18 cellular contexts compared by ENCODE assay signal in genomic region chr17:32187276-32187675, GRCh38. TPM values are rescaled to one million over a fixed set of nuclear protein-coding genes. Genes with fewer than 3 reads are reported as not detected.
DNase-seq lines count a peak whose midpoint lies in the region; ATAC-seq and TF ChIP-seq lines count a peak whose summit lies in the region.
"Had no signal": no experiment of that assay in that cellular context is flagged by ENCODE, and none has a peak within 500 bp of the region (broad histone marks: within the 10 kb centered on the region; RNA-seq: fewer than 3 reads in every experiment).

No MANE protein-coding gene starts in this region.

- no peak for TF ChIP-seq RAD21 in IMR-90 (IDR thresholded peaks at IDR 0.05; ENCODE audit: low read length)

- no peak overlapping the region for H4K8ac ChIP-seq in IMR-90 (ENCODE audit: low read depth in 2 of 2, low read length in 2 of 2)

- intact Hi-C loops in IMR-90 (cut with micrococcal nuclease) = no loop called here

- TF ChIP-seq CTCF in IMR-90 (conservative IDR thresholded peaks at IDR 0.05; ENCODE audit: low read depth, low read length) (no peak), choroid plexus epithelial cell (conservative IDR thresholded peaks at IDR 0.05; ENCODE audit: low read depth, low read length) (no peak)

- POLR2A ChIA-PET in IMR-90 (lab: Charles Lee; ENCODE audit: unreplicated experiment) = no interaction called here

- no peak overlapping the region for H3K18ac ChIP-seq in IMR-90 (ENCODE audit: low read depth, low read length)

- H3K4me3 ChIP-seq in IMR-90 (ENCODE audit: insufficient read depth, low read depth, low read length) = no peak overlapping the region
- no peak overlapping the region for H3K4me3 ChIP-seq in choroid plexus epithelial cell (ENCODE audit: low read depth, low read length)
- H3K4me3 ChIP-seq: GM12878 had no signal

- H3K27ac ChIP-seq in IMR-90 (ENCODE audit: insufficient read depth, low read length) = no peak overlapping the region
- H3K27ac ChIP-seq: 22Rv1, KMS-11 had no signal

- no peak for TF ChIP-seq POLR2A in IMR-90 (IDR thresholded peaks at IDR 0.05; ENCODE audit: low read depth, low read length)

- H4K20me1 ChIP-seq in IMR-90 (ENCODE audit: insufficient read depth, low read length) = no peaks in the 10 kb centered on the region

- no peaks in the 10 kb centered on the region for H3K27me3 ChIP-seq in IMR-90 (ENCODE audit: control insufficient read depth, insufficient read depth, low read length)
- H3K27me3 ChIP-seq: BE2C had no signal

- H2BK5ac ChIP-seq in IMR-90 (ENCODE audit: low read depth, low read length, poor library complexity, severe bottlenecking) = peak overlapping the region; percentile 50

- H4K91ac ChIP-seq in IMR-90 (ENCODE audit: insufficient read depth, low read depth, low read length) = no peak overlapping the region; the same call in 1 of the 2 replicates

- in situ Hi-C loops in IMR-90 (cut with MboI; ENCODE audit: low sequenced_read_pairs) = no loop called here

- peak; percentile 45 for DNase-seq in A172 (ENCODE audit: low spot score)
- peak; percentile 62 for DNase-seq in ELR (ENCODE audit: low read depth)
- DNase-seq in IMR-90 = peak; percentile 47
- peak; percentile 17 for DNase-seq in choroid plexus epithelial cell (ENCODE audit: low read depth)
- no peak for DNase-seq in NCI-H510A (lab: John Stamatoyannopoulos, UW)
- no peak for DNase-seq in COLO829 (ENCODE audit: low spot score)
- no peak for DNase-seq in COR-L47 (lab: John Stamatoyannopoulos, UW)
- DNase-seq: BE2C; C1 segment of cervical spinal cord; CD4-positive, CD25-positive, alpha-beta regulatory T cell; CD8-positive, alpha-beta memory T cell; DMS153; H9 had no signal

- H2BK120ac ChIP-seq in IMR-90 (ENCODE audit: low read depth, low read length) = no peak overlapping the region; the same call in 1 of the 2 replicates

- no peak overlapping the region for H2AK9ac ChIP-seq in IMR-90 (replicated peaks; ENCODE audit: low read depth, low read length, poor library complexity)

- no peak overlapping the region; the same call in 1 of the 2 replicates for H2BK20ac ChIP-seq in IMR-90 (ENCODE audit: low read depth, low read length)

- dilution Hi-C loops in IMR-90 (cut with HindIII; ENCODE audit: low sequenced_read_pairs, unreplicated experiment) = no loop called here

- peak; percentile 9; the same call in 1 of the 2 replicates for ATAC-seq in IMR-90 (ENCODE audit: low read depth)
- ATAC-seq in GM21367 (IDR thresholded peaks at IDR 0.05; ENCODE audit: unreplicated experiment) = no peak
- ATAC-seq: GM12878, HepG2 had no signal

- no peak overlapping the region for H3K14ac ChIP-seq in IMR-90 (replicated peaks; ENCODE audit: low read depth, low read length)

- no peak overlapping the region for H2AFZ ChIP-seq in IMR-90 (replicated peaks; ENCODE audit: low read length, poor library complexity)

- CTCF ChIA-PET in IMR-90 (lab: Yijun Ruan, JAX) = no interaction called here

- peaks cover 9% of the 10 kb centered on the region for H3K4me1 ChIP-seq in IMR-90 (ENCODE audit: control insufficient read depth, insufficient read depth, low read length)
- H3K4me1 ChIP-seq: BE2C had no signal

- peaks cover 3% of the 10 kb centered on the region; the same call in 1 of the 2 replicates for H3K36me3 ChIP-seq in IMR-90 (ENCODE audit: control insufficient read depth, insufficient read depth, low read length)
- H3K36me3 ChIP-seq: BE2C had no signal

- H3K4ac ChIP-seq in IMR-90 (ENCODE audit: low read depth, low read length) = peak overlapping the region; percentile 77

- no TSS peak for BruUV-seq in IMR-90 (replicated peaks; lab: Mats Ljungman, UMichigan)

- peaks cover 3 to 13% of the 10 kb centered on the region in 2 experiments; a peak in 2 of 4 replicates for H3K79me1 ChIP-seq in IMR-90 (ENCODE audit: low read depth in 1 of 2, low read length in 2 of 2)

- no peak overlapping the region for H3K23ac ChIP-seq in IMR-90 (ENCODE audit: low read depth, low read length)

- no peak overlapping the region for H2BK15ac ChIP-seq in IMR-90 (ENCODE audit: low read depth, low read length)

- H3K4me2 ChIP-seq in IMR-90 (ENCODE audit: low read depth, low read length) = no peak overlapping the region
- H3K4me2 ChIP-seq: KMS-11 had no signal

- no CpG with 5 or more reads among the region's 3 CpGs for WGBS in IMR-90 (ENCODE audit: extremely low coverage in 2 of 2, insufficient read length in 1 of 2), 2 experiments

- no peak overlapping the region for H4K5ac ChIP-seq in IMR-90 (ENCODE audit: low read depth, low read length)

- no peaks in the 10 kb centered on the region for H3K9me3 ChIP-seq in IMR-90 (ENCODE audit: control insufficient read depth, insufficient read depth, low read length)
- H3K9me3 ChIP-seq: BE2C had no signal

- no peak overlapping the region for H3K9ac ChIP-seq in IMR-90 (ENCODE audit: low read depth, low read length)
- H3K9ac ChIP-seq: KMS-11 had no signal

- H2AK5ac ChIP-seq in IMR-90 (ENCODE audit: low read depth, low read length) = peak overlapping the region; percentile 86; the same call in 1 of the 2 replicates

- H3K56ac ChIP-seq in IMR-90 (ENCODE audit: extremely low read depth, insufficient read depth, low read length) = no peak overlapping the region

- no peaks in the 10 kb centered on the region for H3K9me1 ChIP-seq in IMR-90 (ENCODE audit: insufficient read depth, low read length)

TF ChIP-seq in IMR-90, 13 proteins besides CTCF, POLR2A, EP300 and RAD21:
- TF ChIP-seq MAZ (IDR thresholded peaks at IDR 0.05; ENCODE audit: borderline replicate concordance, low read depth, low read length) (no peak), USF2 (IDR thresholded peaks at IDR 0.05; ENCODE audit: low read depth, low read length) (no peak), BHLHE40 (IDR thresholded peaks at IDR 0.05; ENCODE audit: low read depth, low read length) (no peak), MXI1 (IDR thresholded peaks at IDR 0.05; ENCODE audit: borderline replicate concordance, low read depth, low read length) (no peak), CHD1 (IDR thresholded peaks at IDR 0.05; ENCODE audit: low read depth, low read length) (no peak), RFX5 (IDR thresholded peaks at IDR 0.05; ENCODE audit: low read depth, low read length) (no peak), FOS (IDR thresholded peaks at IDR 0.05; ENCODE audit: low read depth, low read length) (no peak), ELK1 (IDR thresholded peaks at IDR 0.05; ENCODE audit: borderline replicate concordance, low read depth, low read length) (no peak), MAFK (IDR thresholded peaks at IDR 0.05; ENCODE audit: low read depth, low read length) (no peak), CEBPB (IDR thresholded peaks at IDR 0.05; ENCODE audit: low read depth, low read length) (no peak), RCOR1 (IDR thresholded peaks at IDR 0.05; ENCODE audit: insufficient replicate concordance, low read length) (no peak), SMC3 (IDR thresholded peaks at IDR 0.05; ENCODE audit: low read depth, low read length) (no peak), NFE2L2 (IDR thresholded peaks at IDR 0.05; ENCODE audit: low read depth, low read length) (no peak)

RNA-seq across cellular contexts. Expression of gene RHOT1, which starts 45.0 kb away (rescaled TPM):
- 86.6 and 112 TPM in 2 replicates for total RNA-seq in A172 (2014; rRNA removed; shearing (Covaris generic))
- total RNA-seq in IMR-90 (2012; rRNA removed) = 27.4 and 40.5 TPM in 2 replicates
- 23.7 and 27.6 TPM in 2 replicates for polyA plus RNA-seq in IMR-90 (2012; rRNA removed)
- 4.1 and 5.2 TPM in 2 replicates for polyA plus RNA-seq in IMR-90 (2012; cell fraction: cytosol; rRNA removed)
- polyA plus RNA-seq in IMR-90 (2012; cell fraction: nucleus; rRNA removed; ENCODE audit: low replicate concordance) = 2.4 and 23.1 TPM in 2 replicates

Comparison
In these comparisons a context has a peak if more than half of its experiments do, and no peak if none do; other contexts are left out.
1. DNase-seq: peak in A172 (single experiment), ELR (single experiment), IMR-90 (single experiment) and choroid plexus epithelial cell (single experiment); none in NCI-H510A (single experiment), COLO829 (single experiment) and COR-L47 (single experiment).